ENCODE assay signal across 8 cellular contexts in genomic region chr1:11924334-11925195, GRCh38. TPM values are rescaled to one million over a fixed set of nuclear protein-coding genes. Genes with fewer than 3 reads are reported as not detected.
DNase-seq lines count a peak whose midpoint lies in the region; ATAC-seq, FAIRE-seq and TF ChIP-seq lines count a peak whose summit lies in the region.

No MANE protein-coding gene starts in this region.

- no peak overlapping the region for H2AFZ ChIP-seq in PC-9

- H3K4me1 ChIP-seq in PC-9 (replicated peaks; ENCODE audit: insufficient read depth) (peaks cover 12% of the 10 kb centered on the region; the same call in 1 of the 2 replicates), esophagus squamous epithelium (peaks cover 44 to 87% (median 47%) of the 10 kb centered on the region in 3 donors), sigmoid colon (peaks cover 0 to 64% (median 54%) of the 10 kb centered on the region in 4 donors)

- CTCF ChIA-PET in PC-9 (lab: Charles Lee): no interaction called here

- H3K79me2 ChIP-seq in PC-9 (ENCODE audit: low read depth): peaks cover 20% of the 10 kb centered on the region

- H3K4me3 ChIP-seq in PC-9 (peak overlapping the region; percentile 59), esophagus squamous epithelium (peak overlapping the region; percentile 58 to 81 (median 69)), sigmoid colon (peak overlapping the region; percentile 45 to 90 (median 68))

- H3K27me3 ChIP-seq in PC-9 (ENCODE audit: insufficient read depth, low read depth) (no peaks in the 10 kb centered on the region), esophagus squamous epithelium (no peaks in the 10 kb centered on the region), sigmoid colon (no peaks in the 10 kb centered on the region)

- no peaks in the 10 kb centered on the region for H3K36me3 ChIP-seq in PC-9 (ENCODE audit: low read depth)
- H3K36me3 ChIP-seq in esophagus squamous epithelium: peaks cover 5 to 44% (median 12%) of the 10 kb centered on the region in 3 donors
- peaks cover 6 to 41% (median 29%) of the 10 kb centered on the region in 4 donors for H3K36me3 ChIP-seq in sigmoid colon

- peak overlapping the region; percentile 91 for H3K4me2 ChIP-seq in PC-9

- peak; percentile 48 for DNase-seq in GM12892 (ENCODE audit: insufficient read length)
- no peak for DNase-seq in PC-9
- DNase-seq in esophagus squamous epithelium (lab: John Stamatoyannopoulos, UW): no peak
- no peak for DNase-seq in sigmoid colon
- DNase-seq in NCI-H2196 treated with DMSO at 0.1 percent for 48 hours (lab: John Stamatoyannopoulos, UW; ENCODE audit: unreplicated experiment): no peak
- DNase-seq in effector CD4-positive, alpha-beta T cell: no peak
- no peak for DNase-seq in GF-D8 (lab: John Stamatoyannopoulos, UW)

- BruUV-seq in PC-9 (replicated peaks; lab: Mats Ljungman, UMichigan): TSS peak; percentile 58

- H3K9me3 ChIP-seq in PC-9 (ENCODE audit: insufficient read depth, low read depth): no peaks in the 10 kb centered on the region
- H3K9me3 ChIP-seq in esophagus squamous epithelium: no peaks in the 10 kb centered on the region
- no peaks in the 10 kb centered on the region for H3K9me3 ChIP-seq in sigmoid colon

- WGBS in esophagus squamous epithelium, 2 donors: 38 to 46% methylated on average over 12 to 14 of the region's 16 CpGs
- WGBS in sigmoid colon, 2 donors: 19 to 54% methylated on average over 16 of the region's 16 CpGs

- FAIRE-seq in GM12892 (lab: Jason Lieb, UNC): no peak

- H3F3A ChIP-seq in PC-9 (ENCODE audit: insufficient read depth, low read depth): 0 out of 2 replicates have a peak, but pooled peaks cover 2% of the 10 kb centered on the region

- peaks cover 9% of the 10 kb centered on the region; the same call in 1 of the 2 replicates for H4K20me1 ChIP-seq in PC-9 (ENCODE audit: insufficient read depth)

- intact Hi-C loops in PC-9 (cut with micrococcal nuclease; ENCODE audit: unreplicated experiment): no loop called here
- intact Hi-C loops in esophagus squamous epithelium (cut with DNase I): no loop called here
- intact Hi-C loops in sigmoid colon (cut with DNase I): no loop called here

- POLR2A ChIA-PET in PC-9 (lab: Charles Lee; ENCODE audit: unreplicated experiment): interaction anchor here (1.1 kb wide), 1 partner anchor 16 kb away, joined by 6 read pairs; no protein-coding TSS in a partner anchor

- no peak for ATAC-seq in HG02870 (IDR thresholded peaks at IDR 0.05; ENCODE audit: unreplicated experiment)

- no peaks in the 10 kb centered on the region for H3K9me2 ChIP-seq in PC-9 (ENCODE audit: insufficient read depth)

- H3K27ac ChIP-seq in PC-9 (no peak overlapping the region), esophagus squamous epithelium (peak overlapping the region in 1 of 4 donors; percentile 53), sigmoid colon (peak overlapping the region in 1 of 4 donors; percentile 18)

- TF ChIP-seq CTCF in PC-9 (conservative IDR thresholded peaks at IDR 0.05): no peak
- no peak for TF ChIP-seq CTCF in esophagus squamous epithelium (IDR thresholded peaks at IDR 0.05)
- no peak for TF ChIP-seq CTCF in sigmoid colon (IDR thresholded peaks at IDR 0.05)

- TF ChIP-seq EP300 in sigmoid colon (IDR thresholded peaks at IDR 0.05): no peak

- no peak for TF ChIP-seq POLR2A in GM12892 (IDR thresholded peaks at IDR 0.05; ENCODE audit: low read depth, low read length)
- no peak for TF ChIP-seq POLR2A in esophagus squamous epithelium (IDR thresholded peaks at IDR 0.05)
- TF ChIP-seq POLR2A in sigmoid colon (IDR thresholded peaks at IDR 0.05): no peak

RNA-seq across cellular contexts. Expression of gene KIAA2013, which starts 1.7 kb away (rescaled TPM):
- polyA plus RNA-seq in GM12892 (2012; ENCODE audit: missing spikeins): 16.6 TPM
- total RNA-seq in PC-9 (2021) (38.7 and 44.2 TPM in 2 replicates), esophagus squamous epithelium (10 to 100 TPM; 40.4 to 50.5 (median 47.9) TPM), sigmoid colon (10 to 100 TPM; 46.6 to 86.7 (median 66.6) TPM)
- polyA plus RNA-seq in sigmoid colon: 10 to 100 TPM; 26.4 to 61.2 (median 28.9) TPM

RNA-seq across cellular contexts. Expression of gene PLOD1, which starts 10.0 kb away (rescaled TPM):
- 30.5 TPM for polyA plus RNA-seq in GM12892 (2012; ENCODE audit: missing spikeins)
- total RNA-seq in PC-9 (2021): 64.1 and 65.0 TPM in 2 replicates
- 10 to 100 TPM; 29.8 to 38.1 (median 34.3) TPM for total RNA-seq in esophagus squamous epithelium
- 10 to 100 TPM; 41.1 to 76.2 (median 51.0) TPM for total RNA-seq in sigmoid colon
- 10 to 100 TPM in 2 of 3 donors, 1 to 10 TPM in 1; 5.4 to 40.9 (median 16.2) TPM for polyA plus RNA-seq in sigmoid colon

RNA-seq across cellular contexts. Expression of gene MFN2, which starts 55.7 kb away (rescaled TPM):
- polyA plus RNA-seq in GM12892 (2012; ENCODE audit: missing spikeins): 23.2 TPM
- 54.2 and 72.6 TPM in 2 replicates for total RNA-seq in PC-9 (2021)
- 10 to 100 TPM; 64.4 to 96.9 (median 78.7) TPM for total RNA-seq in esophagus squamous epithelium
- 100 to 1,000 TPM in 2 of 4 donors, 10 to 100 TPM in 2; 83.9 to 121 (median 96.9) TPM for total RNA-seq in sigmoid colon
- 10 to 100 TPM; 33.0 to 61.5 (median 58.0) TPM for polyA plus RNA-seq in sigmoid colon
